Comparison of ENCODE assay signal across 15 cellular contexts in the genomic region with DNA sequence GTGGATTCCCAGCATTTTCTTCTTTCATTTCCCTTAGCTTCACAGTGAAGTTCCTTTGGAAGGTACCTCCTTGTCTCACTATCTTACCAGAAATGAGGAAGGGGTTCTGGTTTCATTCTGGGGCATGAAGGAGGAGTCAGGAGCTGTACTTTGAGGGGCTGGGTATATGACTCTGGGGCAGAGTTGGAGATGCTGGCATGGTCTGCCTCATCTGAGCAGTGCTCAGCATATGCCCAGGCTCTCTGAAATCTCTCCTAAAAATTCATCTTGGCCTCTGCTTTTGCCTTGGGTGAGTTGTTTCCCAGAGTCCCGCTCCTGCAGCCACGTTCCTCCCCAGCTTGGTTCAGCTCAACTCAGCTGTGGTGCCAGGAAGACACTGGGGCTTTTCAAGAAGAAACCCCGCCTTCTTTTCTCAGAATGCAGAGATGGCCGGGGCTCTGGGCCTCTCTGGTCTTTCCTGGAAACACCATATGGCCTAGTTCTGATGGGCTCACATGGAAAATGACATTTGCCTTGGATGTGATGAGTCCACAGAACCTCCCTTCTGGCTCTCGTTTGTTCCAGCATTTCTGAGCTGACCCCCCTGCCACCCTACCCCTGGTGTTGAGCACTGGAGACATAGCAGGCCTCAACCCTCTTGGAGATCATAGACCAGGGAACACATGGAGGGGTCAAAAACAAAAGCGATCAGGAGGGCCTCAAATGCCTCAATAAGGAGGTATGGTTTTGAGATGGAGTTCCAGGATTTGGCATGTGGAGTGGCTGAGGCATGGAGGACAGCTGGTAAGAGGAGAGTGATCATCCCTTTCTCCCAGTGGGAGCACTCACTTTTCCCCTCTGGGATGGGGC. TPM values are rescaled to one million over a fixed set of nuclear protein-coding genes. Genes with fewer than 3 reads are reported as not detected.
DNase-seq lines count a peak whose midpoint lies in the region; ATAC-seq, FAIRE-seq and TF ChIP-seq lines count a peak whose summit lies in the region.
"Had no signal": no experiment of that assay in that cellular context is flagged by ENCODE, and none has a peak within 500 bp of the region (broad histone marks: within the 10 kb centered on the region; RNA-seq: fewer than 3 reads in every experiment).

No MANE protein-coding gene starts in this region.

- DNase-seq in HepG2 (ENCODE audit: low spot score) (no peak), right lobe of liver (no peak), K562 (ENCODE audit: extremely low read depth in 1 of 4, low spot score in 3 of 4) (peak; percentile 34 to 78 (median 56)), AML-193 (lab: John Stamatoyannopoulos, UW) (no peak), NOMO-1 (lab: John Stamatoyannopoulos, UW; ENCODE audit: unreplicated experiment in 2 of 2) (no peak), DMS79 treated with DMSO at 0.1 percent for 48 hours (lab: John Stamatoyannopoulos, UW) (no peak)
- peak; percentile 11 to 21 for DNase-seq in activated CD4-positive, alpha-beta T cell treated with anti-CD3 and anti-CD28 coated beads, Interleukin-2, amount 50 U/mL, for 4 hours
- peak; percentile 51 to 72 for DNase-seq in stimulated activated naive CD8-positive, alpha-beta T cell treated with anti-CD3 and anti-CD28 coated beads, Interleukin-15, amount 100 ng/mL, for 72 hours
- DNase-seq: dorsolateral prefrontal cortex, ovary, transverse colon had no signal

- H3K27ac Mint-ChIP-seq in stimulated activated naive CD8-positive, alpha-beta T cell treated with anti-CD3 and anti-CD28 coated beads, Interleukin-15, amount 100 ng/mL, for 72 hours: peak overlapping the region; percentile 93 to 96
- H3K27ac Mint-ChIP-seq: B cell had no signal

- peaks cover 6% of the 10 kb centered on the region; the same call in 1 of the 2 replicates for H3K9me3 ChIP-seq in HepG2 (ENCODE audit: low read length)
- H3K9me3 ChIP-seq in right lobe of liver: no peaks in the 10 kb centered on the region
- 0 out of 2 replicates have a peak, but pooled peaks cover 6% of the 10 kb centered on the region for H3K9me3 ChIP-seq in K562 (replicated peaks; ENCODE audit: control insufficient read depth, insufficient read depth, low read depth, low read length)
- H3K9me3 ChIP-seq: ascending aorta, ovary, transverse colon had no signal

- H4K20me1 ChIP-seq in HepG2 (ENCODE audit: insufficient read depth, low read length) (no peaks in the 10 kb centered on the region), K562 (replicated peaks; ENCODE audit: control insufficient read depth, insufficient read depth, low read length) (no peaks in the 10 kb centered on the region)

- no peaks in the 10 kb centered on the region for H3K9me3 Mint-ChIP-seq in stimulated activated naive CD8-positive, alpha-beta T cell treated with anti-CD3 and anti-CD28 coated beads, Interleukin-15, amount 100 ng/mL, for 72 hours

- H3K4me1 ChIP-seq in HepG2 (ENCODE audit: insufficient read depth, low read length) (no peaks in the 10 kb centered on the region), right lobe of liver (no peaks in the 10 kb centered on the region), K562 (replicated peaks in 1 of 2; ENCODE audit: control insufficient read depth in 2 of 2, insufficient read depth in 2 of 2, low read length in 2 of 2) (peaks cover 9 to 37% of the 10 kb centered on the region in 2 experiments)
- H3K4me1 ChIP-seq: ascending aorta, transverse colon had no signal

- TF ChIP-seq EP300 in HepG2 (IDR thresholded peaks at IDR 0.05; ENCODE audit: low read depth in 2 of 2, low read length in 2 of 2) (no peak), HepG2 (CRISPR knock-in tag; IDR thresholded peaks at IDR 0.05; ENCODE audit: borderline replicate concordance) (no peak), K562 (IDR thresholded peaks at IDR 0.05; ENCODE audit: low read length) (no peak)

- H3K27ac ChIP-seq in HepG2 (ENCODE audit: extremely low read length, insufficient read depth, low read length): no peak overlapping the region
- no peak overlapping the region for H3K27ac ChIP-seq in right lobe of liver
- peak overlapping the region; percentile 53 for H3K27ac ChIP-seq in K562 (ENCODE audit: extremely low read depth, low read depth, low read length)
- H3K27ac ChIP-seq: ascending aorta, dorsolateral prefrontal cortex, ovary, transverse colon had no signal

- POLR2A ChIA-PET in HepG2 (lab: Yijun Ruan, JAX) (no interaction called here), K562 (lab: Yijun Ruan, JAX) (interaction anchor here (0.5 to 5.9 kb wide), 9 partner anchors 9 to 1060 kb away, joined by 3 to 53 read pairs (median 6); a partner anchor contains a TSS)

- no peaks in the 10 kb centered on the region for H3K9me1 ChIP-seq in K562 (ENCODE audit: control insufficient read depth, insufficient read depth, low read length)

- TF ChIP-seq RAD21 in HepG2 (CRISPR knock-in tag; IDR thresholded peaks at IDR 0.05) (no peak), K562 (CRISPR knock-in tag; conservative IDR thresholded peaks at IDR 0.05 in 1 of 2, IDR thresholded peaks at IDR 0.05 in 1 of 2) (no peak)

- no peak overlapping the region for H3K9ac ChIP-seq in HepG2 (ENCODE audit: insufficient read depth, low read depth, low read length)
- peak overlapping the region; percentile 49 to 66; a peak in 3 of 4 replicates for H3K9ac ChIP-seq in K562 (ENCODE audit: insufficient read depth in 1 of 2, low read depth in 2 of 2, low read length in 2 of 2)

- H3K4me2 ChIP-seq in HepG2 (ENCODE audit: low read depth, low read length) (no peak overlapping the region), K562 (ENCODE audit: insufficient read depth, low read length) (peak overlapping the region; percentile 52)
- H3K4me2 ChIP-seq: smooth muscle cell had no signal

- H3K79me2 ChIP-seq in HepG2 (ENCODE audit: insufficient read depth, low read length): no peaks in the 10 kb centered on the region
- no peaks in the 10 kb centered on the region for H3K79me2 ChIP-seq in K562 (ENCODE audit: control insufficient read depth, insufficient read depth, low read length)

- H3K27me3 Mint-ChIP-seq in stimulated activated naive CD8-positive, alpha-beta T cell treated with anti-CD3 and anti-CD28 coated beads, Interleukin-15, amount 100 ng/mL, for 72 hours: no peaks in the 10 kb centered on the region
- H3K27me3 Mint-ChIP-seq: B cell had no signal

- H2AFZ ChIP-seq in HepG2 (ENCODE audit: low read length) (no peak overlapping the region), K562 (ENCODE audit: low read depth, low read length) (peak overlapping the region; percentile 95)

- no peak for TF ChIP-seq POLR2A in HepG2 (IDR thresholded peaks at IDR 0.05; ENCODE audit: insufficient read depth in 1 of 2, low read depth in 2 of 2, low read length in 2 of 2)
- no peak for TF ChIP-seq POLR2A in right lobe of liver (IDR thresholded peaks at IDR 0.05)
- peak; percentile 32; the same call in 1 of the 2 replicates for TF ChIP-seq POLR2A in K562 (conservative IDR thresholded peaks at IDR 0.05)

- ATAC-seq in HepG2 (no peak), right lobe of liver (no peak), K562 (peak; percentile 70)
- peak; percentile 94 for ATAC-seq in stimulated activated naive CD8-positive, alpha-beta T cell treated with anti-CD3 and anti-CD28 coated beads, Interleukin-15, amount 100 ng/mL, for 72 hours

- FAIRE-seq in HepG2 (lab: Jason Lieb, UNC) (no peak), K562 (lab: Jason Lieb, UNC) (peak; percentile 65)
- FAIRE-seq: HTR-8/SVneo had no signal

- intact Hi-C loops in HepG2 (cut with micrococcal nuclease; ENCODE audit: unreplicated experiment): no loop called here
- intact Hi-C loops in right lobe of liver (cut with DNase I): no loop called here
- intact Hi-C loops in K562 (cut with micrococcal nuclease): no loop called here

- in situ Hi-C loops in HepG2 (cut with HindIII; ENCODE audit: extremely low pct_ligation_motif_present, low pct_unique_long_range_greater_than_20kb): no loop called here
- in situ Hi-C loops in K562 (cut with MboI): no loop called here

- 13% methylated on average over 5 of the region's 6 CpGs for WGBS in HepG2 (ENCODE audit: low lambda C conversion rate)
- WGBS in right lobe of liver (ENCODE audit: insufficient coverage, low coverage, low lambda C conversion rate, missing lambda C conversion rate): 65% methylated on average over 3 of the region's 6 CpGs
- 16% methylated on average over 6 of the region's 6 CpGs for WGBS in K562 (ENCODE audit: insufficient coverage, low coverage, missing lambda C conversion rate)

- H3K27me3 ChIP-seq in HepG2 (ENCODE audit: control insufficient read depth in 1 of 2, insufficient read depth in 2 of 2, low read length in 2 of 2) (peaks cover 0 to 15% of the 10 kb centered on the region in 2 experiments; a peak in 3 of 5 replicates), right lobe of liver (no peaks in the 10 kb centered on the region), K562 (ENCODE audit: control insufficient read depth in 2 of 2, insufficient read depth in 2 of 2, low read length in 2 of 2) (no peaks in the 10 kb centered on the region)
- H3K27me3 ChIP-seq: ascending aorta, dorsolateral prefrontal cortex, ovary, transverse colon had no signal

- H3K4me3 Mint-ChIP-seq in stimulated activated naive CD8-positive, alpha-beta T cell treated with anti-CD3 and anti-CD28 coated beads, Interleukin-15, amount 100 ng/mL, for 72 hours: peak overlapping the region; percentile 73 to 76
- H3K4me3 Mint-ChIP-seq: B cell had no signal

- CTCF ChIA-PET in HepG2 (lab: Yijun Ruan, JAX; ENCODE audit: low intra/inter-chr PET ratio, low total read pairs): no interaction called here
- CTCF ChIA-PET in K562 (lab: Yijun Ruan, JAX; ENCODE audit: low intra/inter-chr PET ratio): no interaction called here

- H3K4me3 ChIP-seq in HepG2 (replicated peaks in 1 of 3; ENCODE audit: insufficient read depth in 1 of 3, low read depth in 2 of 3, low read length in 3 of 3) (no peak overlapping the region), right lobe of liver (no peak overlapping the region), K562 (no peak overlapping the region)
- H3K4me3 ChIP-seq: ascending aorta, dorsolateral prefrontal cortex, ovary, smooth muscle cell, transverse colon had no signal

- peaks cover 40% of the 10 kb centered on the region for H3K4me1 Mint-ChIP-seq in stimulated activated naive CD8-positive, alpha-beta T cell treated with anti-CD3 and anti-CD28 coated beads, Interleukin-15, amount 100 ng/mL, for 72 hours
- H3K4me1 Mint-ChIP-seq: B cell had no signal

- TF ChIP-seq CTCF in HepG2 (CRISPR knock-in tag; IDR thresholded peaks at IDR 0.05): no peak
- no peak for TF ChIP-seq CTCF in right lobe of liver (IDR thresholded peaks at IDR 0.05)
- TF ChIP-seq CTCF in K562 (IDR thresholded peaks at IDR 0.05 in 2 of 3, conservative IDR thresholded peaks at IDR 0.05 in 1 of 3; ENCODE audit: insufficient read depth in 2 of 3, low read depth in 1 of 3, low read length in 3 of 3): no peak

- no peaks in the 10 kb centered on the region for H3K36me3 ChIP-seq in HepG2 (replicated peaks in 1 of 2; ENCODE audit: control insufficient read depth in 1 of 2, insufficient read depth in 2 of 2, low read length in 2 of 2)
- H3K36me3 ChIP-seq in right lobe of liver: no peaks in the 10 kb centered on the region
- H3K36me3 ChIP-seq in K562 (ENCODE audit: control insufficient read depth, insufficient read depth, low read length): no peaks in the 10 kb centered on the region
- H3K36me3 ChIP-seq: ascending aorta, ovary, transverse colon had no signal

- BruUV-seq in HepG2 (replicated peaks; lab: Mats Ljungman, UMichigan) (no TSS peak), K562 (replicated peaks; lab: Mats Ljungman, UMichigan) (no TSS peak)

RNA-seq across cellular contexts. Expression of a gene that starts 12.0 kb away (rescaled TPM):
- total RNA-seq in HepG2 (2016; rRNA removed; fragmentation: Illumina TruSeq; extraction: Trizol): 21.2 and 23.9 TPM in 2 replicates
- total RNA-seq in HepG2 (2016; cell fraction: cytosol; rRNA removed; fragmentation: Illumina TruSeq; extraction: Trizol; ENCODE audit: low read depth): 5.6 and 5.9 TPM in 2 replicates
- 18.4 and 22.1 TPM in 2 replicates for total RNA-seq in HepG2 (2016; cell fraction: insoluble cytoplasmic fraction; rRNA removed; fragmentation: Illumina TruSeq; extraction: Trizol)
- 14.2 and 17.5 TPM in 2 replicates for total RNA-seq in HepG2 (2016; cell fraction: membrane; rRNA removed; fragmentation: Illumina TruSeq; extraction: Trizol)
- total RNA-seq in HepG2 (2016; cell fraction: nucleus; rRNA removed; fragmentation: Illumina TruSeq; extraction: Trizol): 21.2 and 24.6 TPM in 2 replicates
- 16.8 and 16.9 TPM in 2 replicates for polyA plus RNA-seq in HepG2 (2011; rRNA removed)
- 7.4 and 11.8 TPM in 2 replicates for polyA plus RNA-seq in HepG2 (2011; cell fraction: cytosol; rRNA removed)
- polyA plus RNA-seq in HepG2 (2011; cell fraction: nucleus; rRNA removed): 5.4 and 6.2 TPM in 2 replicates
- polyA plus RNA-seq in HepG2 (2012): 10.1 and 10.7 TPM in 2 replicates
- 0.79 and 1.2 TPM in 2 replicates for polyA plus RNA-seq in HepG2 (2016; cell fraction: cytosol; fragmentation: Illumina TruSeq; extraction: Trizol; ENCODE audit: low read depth)
- 10.0 and 10.3 TPM in 2 replicates for polyA plus RNA-seq in HepG2 (2016; cell fraction: insoluble cytoplasmic fraction; fragmentation: Illumina TruSeq; extraction: Trizol; ENCODE audit: low read depth)
- polyA plus RNA-seq in HepG2 (2016; cell fraction: membrane; fragmentation: Illumina TruSeq; extraction: Trizol; ENCODE audit: low read depth): 3.4 and 3.9 TPM in 2 replicates
- 16.7 and 17.0 TPM in 2 replicates for polyA plus RNA-seq in HepG2 (2016; cell fraction: nucleus; fragmentation: Illumina TruSeq; extraction: Trizol; ENCODE audit: insufficient read depth, low read depth)
- polyA minus RNA-seq in HepG2 (2011; rRNA and poly(A)+ RNA removed; ENCODE audit: low replicate concordance): 103 and 225 TPM in 2 replicates
- 40.2 and 45.8 TPM in 2 replicates for polyA minus RNA-seq in HepG2 (2011; cell fraction: cytosol; rRNA and poly(A)+ RNA removed)
- 22.3 and 22.5 TPM in 2 replicates for polyA minus RNA-seq in HepG2 (2011; cell fraction: nucleus; rRNA and poly(A)+ RNA removed)
- total RNA-seq in right lobe of liver: 10 to 100 TPM in 5 of 6 experiments, 1 to 10 TPM in 1; 9.6 to 26.4 (median 13.4) TPM
- 128 and 138 TPM in 2 replicates for total RNA-seq in K562 (2011; cell fraction: chromatin; rRNA removed; ENCODE audit: low replicate concordance)
- 54.0 and 59.5 TPM in 2 replicates for total RNA-seq in K562 (2011; cell fraction: nucleolus; rRNA removed)
- total RNA-seq in K562 (2011; cell fraction: nucleoplasm; rRNA removed): 105 and 166 TPM in 2 replicates
- 22.0 and 23.8 TPM in 2 replicates for total RNA-seq in K562 (2014; rRNA removed)
- 43.7 and 52.6 TPM in 2 replicates for total RNA-seq in K562 (2014; rRNA removed; fragmentation: Illumina TruSeq; extraction: Trizol)
- 39.6 and 42.7 TPM in 2 replicates for total RNA-seq in K562 (2015; rRNA removed; fragmentation: Illumina TruSeq; extraction: Trizol)
- 47.1 and 51.9 TPM in 2 replicates for total RNA-seq in K562 (2021)
- 60.6 and 62.4 TPM in 2 replicates for polyA plus RNA-seq in K562 (2011; rRNA removed)
- 26.0 and 33.7 TPM in 2 replicates for polyA plus RNA-seq in K562 (2011; cell fraction: cytosol; rRNA removed)
- polyA plus RNA-seq in K562 (2011; cell fraction: nucleus; rRNA removed): 34.5 and 36.0 TPM in 2 replicates
- 21.8 and 26.0 TPM in 2 replicates for polyA plus RNA-seq in K562 (2012)
- 21.0 and 22.9 TPM in 2 replicates for polyA plus RNA-seq in K562 (2014; fragmentation: Illumina TruSeq; extraction: Trizol)
- 10 to 100 TPM; 15.9 to 57.6 TPM for polyA plus RNA-seq in K562 (2014; fragmentation: Nextera tagmentation; extraction: Ambion mirVana)
- polyA plus RNA-seq in K562 (2014; rRNA removed): 14.0 and 15.5 TPM in 2 replicates
- 200 and 204 TPM in 2 replicates for polyA minus RNA-seq in K562 (2011; rRNA and poly(A)+ RNA removed)
- 71.2 and 76.9 TPM in 2 replicates for polyA minus RNA-seq in K562 (2011; cell fraction: cytosol; rRNA and poly(A)+ RNA removed)
- 21.1 and 40.8 TPM in 2 replicates for polyA minus RNA-seq in K562 (2011; cell fraction: nucleus; rRNA and poly(A)+ RNA removed)

Comparison
In these comparisons a context has a peak if more than half of its experiments do, and no peak if none do; other contexts are left out.
1. ATAC-seq: peak in K562 (single experiment) and stimulated activated naive CD8-positive, alpha-beta T cell treated with anti-CD3 and anti-CD28 coated beads, Interleukin-15, amount 100 ng/mL, for 72 hours (single experiment); none in HepG2 (single experiment) and right lobe of liver (0 of 4).
2. DNase-seq: peak in activated CD4-positive, alpha-beta T cell treated with anti-CD3 and anti-CD28 coated beads, Interleukin-2, amount 50 U/mL, for 4 hours (2 of 2), K562 (4 of 4) and stimulated activated naive CD8-positive, alpha-beta T cell treated with anti-CD3 and anti-CD28 coated beads, Interleukin-15, amount 100 ng/mL, for 72 hours (2 of 2); none in HepG2 (single experiment), right lobe of liver (0 of 3), AML-193 (0 of 2), NOMO-1 (0 of 2) and DMS79 treated with DMSO at 0.1 percent for 48 hours (single experiment).